Comparison of ENCODE assay signal across 13 cellular contexts in the genomic region with DNA sequence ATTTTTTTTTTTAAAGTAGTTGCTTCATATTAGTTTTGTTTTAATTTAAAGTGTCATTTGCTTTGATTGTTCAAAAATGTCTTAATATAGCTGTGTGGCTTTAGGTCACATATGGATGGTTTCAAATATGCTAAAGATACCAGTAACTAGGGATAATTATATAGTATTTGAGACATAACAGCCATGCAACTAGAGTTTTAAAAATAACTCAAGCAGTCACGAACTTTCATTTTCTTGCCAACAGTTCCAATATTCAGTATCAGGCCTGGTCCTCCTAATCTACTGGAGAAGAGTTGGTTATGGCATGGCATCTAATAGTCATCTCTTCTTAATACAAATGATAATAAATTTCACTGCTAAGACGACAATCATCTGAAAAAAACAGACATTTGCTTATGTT. TPM values are rescaled to one million over a fixed set of nuclear protein-coding genes. Genes with fewer than 3 reads are reported as not detected.
DNase-seq lines count a peak whose midpoint lies in the region; ATAC-seq and TF ChIP-seq lines count a peak whose summit lies in the region.
"Had no signal": no experiment of that assay in that cellular context is flagged by ENCODE, and none has a peak within 500 bp of the region (broad histone marks: within the 10 kb centered on the region; RNA-seq: fewer than 3 reads in every experiment).

No MANE protein-coding gene starts in this region.

- H3K9me3 ChIP-seq in heart right ventricle (no peaks in the 10 kb centered on the region), esophagus muscularis mucosa (no peaks in the 10 kb centered on the region), neutrophil (no peaks in the 10 kb centered on the region), uterus (no peaks in the 10 kb centered on the region), prostate gland (no peaks in the 10 kb centered on the region)

- H3K27ac ChIP-seq in heart right ventricle (peak overlapping the region; percentile 3 to 100 (median 98)), esophagus muscularis mucosa (replicated peaks in 1 of 4) (peak overlapping the region; percentile 99 to 100 (median 100)), neutrophil (peak overlapping the region; percentile 98), uterus (peak overlapping the region; percentile 99), prostate gland (peak overlapping the region in 1 of 2 donors; percentile 97)

- TF ChIP-seq CTCF in heart right ventricle (IDR thresholded peaks at IDR 0.05) = no peak
- TF ChIP-seq CTCF in esophagus muscularis mucosa (IDR thresholded peaks at IDR 0.05) = no peak
- no peak for TF ChIP-seq CTCF in neutrophil (IDR thresholded peaks at IDR 0.05)
- no peak for TF ChIP-seq CTCF in uterus (IDR thresholded peaks at IDR 0.05)
- TF ChIP-seq CTCF in prostate gland (IDR thresholded peaks at IDR 0.05) = no peak

- H3K4me3 ChIP-seq in heart right ventricle (peak overlapping the region in 1 of 10 donors; percentile 96), esophagus muscularis mucosa (peak overlapping the region in 1 of 4 donors; percentile 97), neutrophil (ENCODE audit: low read depth in 1 of 2, low read length in 1 of 2) (peak overlapping the region; percentile 10 to 73), uterus (no peak overlapping the region), prostate gland (no peak overlapping the region)

- TF ChIP-seq EP300 in esophagus muscularis mucosa (IDR thresholded peaks at IDR 0.05) = no peak

- no peaks in the 10 kb centered on the region for H3K27me3 ChIP-seq in heart right ventricle
- no peaks in the 10 kb centered on the region for H3K27me3 ChIP-seq in esophagus muscularis mucosa
- H3K27me3 ChIP-seq in neutrophil = no peaks in the 10 kb centered on the region
- H3K27me3 ChIP-seq in uterus = no peaks in the 10 kb centered on the region
- no peaks in the 10 kb centered on the region for H3K27me3 ChIP-seq in prostate gland (replicated peaks; ENCODE audit: insufficient read depth)

- H3K4me1 ChIP-seq in heart right ventricle (peaks cover 48 to 91% (median 86%) of the 10 kb centered on the region in 9 donors), esophagus muscularis mucosa (peaks cover 75 to 87% (median 86%) of the 10 kb centered on the region in 4 donors), neutrophil (ENCODE audit: control insufficient read depth in 1 of 2, insufficient read depth in 1 of 2, low read depth in 1 of 2, low read length in 1 of 2) (peaks cover 83 to 87% of the 10 kb centered on the region in 2 experiments), uterus (peaks cover 26 to 30% of the 10 kb centered on the region in 2 donors), prostate gland (replicated peaks) (peaks cover 38% of the 10 kb centered on the region)

- 11 to 12% methylated on average over 2 of the region's 2 CpGs for WGBS in heart right ventricle, 2 donors
- WGBS in esophagus muscularis mucosa = 27% methylated on average over 2 of the region's 2 CpGs
- WGBS in prostate gland = 19% methylated on average over 2 of the region's 2 CpGs

- intact Hi-C loops in heart right ventricle (cut with DNase I) (loop anchor here in 1 of 10 donors (2.0 to 5.0 kb wide), 2 partner anchors 20 to 48 kb away; no protein-coding TSS in a partner anchor), left ventricle myocardium superior (cut with micrococcal nuclease) (no loop called here), esophagus muscularis mucosa (cut with DNase I) (no loop called here), uterus (cut with DNase I; ENCODE audit: low total_unique reads) (no loop called here), prostate gland (cut with DNase I) (no loop called here)

- H3K36me3 ChIP-seq in heart right ventricle (peaks cover 0 to 65% (median 3%) of the 10 kb centered on the region in 9 donors), esophagus muscularis mucosa (peaks cover 0 to 26% (median 3%) of the 10 kb centered on the region in 4 donors), neutrophil (peaks cover 62% of the 10 kb centered on the region), uterus (no peaks in the 10 kb centered on the region), prostate gland (no peaks in the 10 kb centered on the region)

- TF ChIP-seq POLR2A in esophagus muscularis mucosa (IDR thresholded peaks at IDR 0.05; ENCODE audit: low read depth) = no peak
- no peak for TF ChIP-seq POLR2A in uterus (IDR thresholded peaks at IDR 0.05)
- TF ChIP-seq POLR2A in prostate gland (IDR thresholded peaks at IDR 0.05) = no peak

- ATAC-seq in heart right ventricle (no peak), left ventricle myocardium superior (no peak)

- DNase-seq in heart right ventricle (no peak), left ventricle myocardium superior (no peak), esophagus muscularis mucosa (ENCODE audit: extremely low spot score) (no peak), uterus (no peak), prostate gland (ENCODE audit: low spot score) (no peak), activated gamma-delta T cell treated with Interleukin-2 at 50 U/mL for 16 hours (no peak)
- DNase-seq in stimulated activated CD4-positive, alpha-beta T cell treated with anti-CD3 and anti-CD28 coated beads, Interleukin-2, amount 100 ng/mL, for 24 hours = no peak
- DNase-seq: activated CD4-positive, alpha-beta T cell treated with anti-CD3 and anti-CD28 coated beads, Interleukin-2, amount 50 U/mL, for 48 hours; activated naive CD4-positive, alpha-beta T cell treated with Interleukin-2 at 50 U/mL for 16 hours; DMS 273 treated with DMSO at 0.1 percent for 48 hours; NCI-H187 had no signal

RNA-seq across cellular contexts. Expression of gene A3GALT2, which starts 24.0 kb away (rescaled TPM):
- total RNA-seq in heart right ventricle (under 1 TPM in 1 of 10 donors, not detected in 9; 0.25 TPM), left ventricle myocardium superior (not detected), esophagus muscularis mucosa (not detected), uterus (under 1 TPM in 1 of 4 donors, not detected in 3; 0.58 TPM), prostate gland (under 1 TPM in 1 of 2 donors, not detected in 1; 0.46 TPM)
- polyA plus RNA-seq in heart right ventricle = not detected
- total RNA-seq: mucosa of gallbladder had no signal

Comparison
In these comparisons a context has a peak if more than half of its experiments do, and no peak if none do; other contexts are left out.
1. H3K4me3 ChIP-seq: peak in neutrophil (2 of 2); none in uterus (0 of 2) and prostate gland (0 of 2).